22 cellular contexts compared by ENCODE assay signal in the genomic region with DNA sequence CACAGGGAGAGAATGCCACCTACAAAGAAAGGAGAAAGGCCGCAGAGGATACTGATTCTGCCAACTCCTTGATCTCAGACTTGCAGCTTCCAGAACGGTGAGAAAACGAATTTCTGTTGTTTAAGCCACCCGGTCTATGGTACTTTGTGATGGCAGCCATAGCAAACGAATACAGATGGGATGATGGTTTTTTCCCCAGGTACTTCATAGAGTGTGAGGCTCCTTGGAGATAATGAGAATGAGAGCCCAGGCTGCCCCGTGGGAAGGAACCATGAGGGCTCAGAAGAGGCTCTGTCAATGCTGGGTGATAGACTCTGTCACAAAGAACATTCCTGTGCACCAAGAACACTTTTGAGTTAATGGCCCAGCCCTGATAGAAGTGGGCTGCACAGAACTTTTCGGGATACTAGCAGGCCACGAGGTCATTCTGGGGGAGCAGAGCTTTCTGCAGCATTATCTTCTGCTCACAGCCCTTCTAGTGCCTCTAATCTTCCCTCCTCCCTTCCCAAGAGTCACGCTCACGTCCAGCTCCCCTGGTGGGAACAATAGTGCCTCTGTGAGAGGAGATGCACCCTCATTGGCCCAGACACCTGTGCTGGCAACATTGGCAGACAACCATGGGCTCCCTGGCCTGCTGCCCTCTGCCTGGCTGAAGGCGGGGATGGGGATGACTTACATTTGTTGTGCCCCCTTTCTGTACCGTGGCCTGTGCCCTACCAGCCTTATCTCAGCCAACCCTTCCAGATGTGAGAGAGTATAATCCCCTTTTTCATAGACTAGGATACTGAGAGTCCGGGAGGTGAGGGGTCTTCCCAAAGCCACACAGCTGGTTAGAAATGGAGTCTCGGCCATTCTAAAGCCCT. TPM values are rescaled to one million over a fixed set of nuclear protein-coding genes. Genes with fewer than 3 reads are reported as not detected.
"Had no signal": no experiment of that assay in that cellular context is flagged by ENCODE, and none has a peak within 500 bp of the region (broad histone marks: within the 10 kb centered on the region; RNA-seq: fewer than 3 reads in every experiment).

No MANE protein-coding gene starts in this region.

- H3K27ac Mint-ChIP-seq: activated B cell treated with CpG ODN at 0.5 μM for 24 hours; activated CD4-positive, alpha-beta memory T cell treated with anti-CD3 and anti-CD28 coated beads for 36 hours; activated naive CD4-positive, alpha-beta T cell treated with anti-CD3 and anti-CD28 coated beads for 36 hours; endodermal cell; nephron; stimulated activated naive CD8-positive, alpha-beta T cell treated with anti-CD3 and anti-CD28 coated beads, Interleukin-15, amount 100 ng/mL, for 72 hours; T-helper 2 cell treated with Interferon-gamma antibody and Interleukin-4, amounts not matched to agents 5 μg/mL and 100 μg/mL, for 36 hours had no signal

- H3K9me3 Mint-ChIP-seq: activated B cell treated with CpG ODN at 0.5 μM for 24 hours; activated CD4-positive, alpha-beta memory T cell treated with anti-CD3 and anti-CD28 coated beads for 36 hours; activated naive CD4-positive, alpha-beta T cell treated with anti-CD3 and anti-CD28 coated beads for 36 hours; activated T-cell treated with anti-CD3 and anti-CD28 coated beads, Interleukin-2, amount 50 U/mL, for 4 hours; central memory CD8-positive, alpha-beta T cell; endodermal cell; nephron; stimulated activated naive CD8-positive, alpha-beta T cell treated with anti-CD3 and anti-CD28 coated beads, Interleukin-15, amount 100 ng/mL, for 72 hours; T-helper 2 cell treated with Interferon-gamma antibody and Interleukin-4, amounts not matched to agents 5 μg/mL and 100 μg/mL, for 36 hours had no signal

- H3K27me3 ChIP-seq: brain microvascular endothelial cell, colonic mucosa, upper lobe of right lung had no signal

- H3K36me3 Mint-ChIP-seq: activated CD4-positive, alpha-beta memory T cell treated with anti-CD3 and anti-CD28 coated beads for 36 hours had no signal

- H3K27ac ChIP-seq: brain microvascular endothelial cell, colonic mucosa, epithelial cell of prostate, psoas muscle, skin epidermis, upper lobe of right lung had no signal

- ATAC-seq: activated T-cell treated with anti-CD3 and anti-CD28 coated beads, Interleukin-2, amount 50 U/mL, for 4 hours; psoas muscle; right cardiac atrium; stimulated activated naive CD8-positive, alpha-beta T cell treated with anti-CD3 and anti-CD28 coated beads, Interleukin-15, amount 100 ng/mL, for 72 hours; upper lobe of right lung had no signal

- H3K4me3 Mint-ChIP-seq: activated B cell treated with CpG ODN at 0.5 μM for 24 hours; activated CD4-positive, alpha-beta memory T cell treated with anti-CD3 and anti-CD28 coated beads for 36 hours; activated naive CD4-positive, alpha-beta T cell treated with anti-CD3 and anti-CD28 coated beads for 36 hours; activated T-cell treated with anti-CD3 and anti-CD28 coated beads, Interleukin-2, amount 50 U/mL, for 4 hours; central memory CD8-positive, alpha-beta T cell; endodermal cell; nephron; stimulated activated naive CD8-positive, alpha-beta T cell treated with anti-CD3 and anti-CD28 coated beads, Interleukin-15, amount 100 ng/mL, for 72 hours; T-helper 2 cell treated with Interferon-gamma antibody and Interleukin-4, amounts not matched to agents 5 μg/mL and 100 μg/mL, for 36 hours had no signal

- H3K9me3 ChIP-seq: colonic mucosa, psoas muscle, upper lobe of right lung had no signal

- H3K4me1 Mint-ChIP-seq: activated B cell treated with CpG ODN at 0.5 μM for 24 hours; central memory CD8-positive, alpha-beta T cell; nephron had no signal

- H3K4me3 ChIP-seq: colonic mucosa, lung, psoas muscle, skin epidermis, upper lobe of right lung had no signal

- H3K36me3 ChIP-seq: brain microvascular endothelial cell, colonic mucosa, upper lobe of right lung had no signal

- H3K4me1 ChIP-seq: colonic mucosa, psoas muscle, upper lobe of right lung had no signal

- DNase-seq: activated B cell treated with CpG ODN at 0.5 μM for 24 hours; activated CD4-positive, alpha-beta memory T cell treated with anti-CD3 and anti-CD28 coated beads for 36 hours; activated CD4-positive, alpha-beta T cell treated with anti-CD3 and anti-CD28 coated beads for 4 hours; activated naive CD4-positive, alpha-beta T cell treated with anti-CD3 and anti-CD28 coated beads for 36 hours; activated T-cell treated with anti-CD3 and anti-CD28 coated beads, Interleukin-2, amount 50 U/mL, for 4 hours; brain microvascular endothelial cell; colonic mucosa; endodermal cell; foreskin melanocyte; glutamatergic neuron; islet precursor cell; midbrain; psoas muscle; right cardiac atrium; stimulated activated naive CD8-positive, alpha-beta T cell treated with anti-CD3 and anti-CD28 coated beads, Interleukin-15, amount 100 ng/mL, for 72 hours; upper lobe of right lung had no signal

RNA-seq across cellular contexts. Expression of a gene that starts 5.2 kb away (rescaled TPM):
- total RNA-seq: activated B cell treated with CpG ODN at 0.5 μM for 24 hours; activated CD4-positive, alpha-beta memory T cell treated with anti-CD3 and anti-CD28 coated beads for 36 hours; activated naive CD4-positive, alpha-beta T cell treated with anti-CD3 and anti-CD28 coated beads for 36 hours; activated T-cell treated with anti-CD3 and anti-CD28 coated beads, Interleukin-2, amount 50 U/mL, for 4 hours; colonic mucosa; endodermal cell; lung; psoas muscle; right cardiac atrium; upper lobe of right lung had no signal
- polyA plus RNA-seq: lung, right cardiac atrium had no signal
